Comparison of ENCODE assay signal across 34 cellular contexts in genomic region chrX:13775837-13776236, GRCh38. TPM values are rescaled to one million over a fixed set of nuclear protein-coding genes. Genes with fewer than 3 reads are reported as not detected.
"Had no signal": no experiment of that assay in that cellular context is flagged by ENCODE, and none has a peak within 500 bp of the region (broad histone marks: within the 10 kb centered on the region; RNA-seq: fewer than 3 reads in every experiment).

No MANE protein-coding gene starts in this region.

- H3K9me3 Mint-ChIP-seq: activated B cell treated with CpG ODN at 0.5 μM for 24 hours; activated naive CD4-positive, alpha-beta T cell treated with anti-CD3 and anti-CD28 coated beads for 36 hours; activated naive CD4-positive, alpha-beta T cell treated with anti-CD3 and anti-CD28 coated beads, Interleukin-2, amount 50 U/mL, for 24 hours; activated naive CD8-positive, alpha-beta T cell treated with anti-CD3 and anti-CD28 coated beads for 36 hours; activated naive CD8-positive, alpha-beta T cell treated with anti-CD3 and anti-CD28 coated beads, Interleukin-2, amount 50 U/mL, for 24 hours; activated T-helper 1 cell treated with anti-CD3 and anti-CD28 coated beads, Interleukin-12 subunit alpha, Interleukin-12 subunit beta, Interleukin-2, Interleukin-4 antibody, amounts not matched to agents 30 ng/mL and 10 ng/mL and 1 ng/mL, durations not matched to agents 14 hours and 24 hours and 36 hours; activated T-helper 2 cell treated with anti-CD3 and anti-CD28 coated beads, Interferon-gamma antibody, Interleukin-2, Interleukin-4, amounts not matched to agents 10 μg/mL and 5 μg/mL and 100 μg/mL, durations not matched to agents 14 hours and 24 hours and 36 hours; dendritic cell treated with granulocyte-macrophage colony-stimulating factor and Interleukin-4, amounts not matched to agents 40 ng/mL and 50 ng/mL, for 4 days; effector memory CD8-positive, alpha-beta T cell had no signal

- H3K27me3 ChIP-seq: adrenal gland, body of pancreas, esophagus squamous epithelium had no signal

- H3K27ac Mint-ChIP-seq: activated B cell treated with CpG ODN at 0.5 μM for 24 hours; activated CD8-positive, alpha-beta memory T cell treated with anti-CD3 and anti-CD28 coated beads, Interleukin-2, amount 10 ng/mL, durations not matched to agents 7 days and 5 days; activated CD8-positive, alpha-beta T cell treated with anti-CD3 and anti-CD28 coated beads, Interleukin-2, amount 10 ng/mL, durations not matched to agents 7 days and 5 days; activated naive CD4-positive, alpha-beta T cell treated with anti-CD3 and anti-CD28 coated beads for 36 hours; activated naive CD4-positive, alpha-beta T cell treated with anti-CD3 and anti-CD28 coated beads, Interleukin-2, amount 50 U/mL, for 24 hours; activated naive CD8-positive, alpha-beta T cell treated with anti-CD3 and anti-CD28 coated beads for 36 hours; activated naive CD8-positive, alpha-beta T cell treated with anti-CD3 and anti-CD28 coated beads, Interleukin-2, amount 50 U/mL, for 24 hours; activated T-helper 1 cell treated with anti-CD3 and anti-CD28 coated beads, Interleukin-12 subunit alpha, Interleukin-12 subunit beta, Interleukin-2, Interleukin-4 antibody, amounts not matched to agents 30 ng/mL and 10 ng/mL and 1 ng/mL, durations not matched to agents 14 hours and 24 hours and 36 hours; activated T-helper 2 cell treated with anti-CD3 and anti-CD28 coated beads, Interferon-gamma antibody, Interleukin-2, Interleukin-4, amounts not matched to agents 10 μg/mL and 5 μg/mL and 100 μg/mL, durations not matched to agents 14 hours and 24 hours and 36 hours; dendritic cell treated with granulocyte-macrophage colony-stimulating factor and Interleukin-4, amounts not matched to agents 40 ng/mL and 50 ng/mL, for 4 days had no signal

- H3K4me1 Mint-ChIP-seq: activated B cell treated with CpG ODN at 0.5 μM for 24 hours had no signal

- H3K27ac ChIP-seq: adrenal gland, body of pancreas, coronary artery, epithelial cell of prostate, esophagus squamous epithelium had no signal

- H3K36me3 Mint-ChIP-seq: activated naive CD4-positive, alpha-beta T cell treated with anti-CD3 and anti-CD28 coated beads, Interleukin-2, amount 50 U/mL, for 24 hours; activated naive CD8-positive, alpha-beta T cell treated with anti-CD3 and anti-CD28 coated beads for 36 hours had no signal

- H3K9me3 ChIP-seq: adrenal gland, body of pancreas, esophagus squamous epithelium had no signal

- DNase-seq: activated B cell treated with CpG ODN at 0.5 μM for 24 hours; activated CD4-positive, alpha-beta T cell treated with anti-CD3 and anti-CD28 coated beads for 48 hours; activated CD4-positive, alpha-beta T cell treated with anti-CD3 and anti-CD28 coated beads, Interleukin-2, amount 50 U/mL, for 1 hour; activated CD4-positive, alpha-beta T cell treated with anti-CD3 and anti-CD28 coated beads, Interleukin-2, amount 50 U/mL, for 48 hours; activated CD8-positive, alpha-beta memory T cell treated with anti-CD3 and anti-CD28 coated beads, Interleukin-2, amount 10 ng/mL, durations not matched to agents 7 days and 5 days; activated CD8-positive, alpha-beta memory T cell treated with anti-CD3 and anti-CD28 coated beads, Interleukin-2, amount 50 U/mL, for 4 hours; activated CD8-positive, alpha-beta T cell treated with anti-CD3 and anti-CD28 coated beads, Interleukin-2, amount 10 ng/mL, durations not matched to agents 7 days and 5 days; activated effector memory CD4-positive, alpha-beta T cell treated with anti-CD3 and anti-CD28 coated beads, Interleukin-2, amount 50 U/mL, for 16 hours; activated naive CD4-positive, alpha-beta T cell treated with anti-CD3 and anti-CD28 coated beads for 36 hours; activated naive CD8-positive, alpha-beta T cell treated with anti-CD3 and anti-CD28 coated beads for 36 hours; activated naive CD8-positive, alpha-beta T cell treated with anti-CD3 and anti-CD28 coated beads, Interleukin-2, amount 50 U/mL, for 24 hours; activated T-cell treated with anti-CD3 and anti-CD28 coated beads, Interleukin-2, amount 50 U/mL, for 1 hour; activated T-cell treated with anti-CD3 and anti-CD28 coated beads, Interleukin-2, amount 50 U/mL, for 48 hours; adrenal gland; amygdala; aorta; body of pancreas; central memory CD4-positive, alpha-beta T cell; cerebellar nuclear complex; effector CD4-positive, alpha-beta T cell; effector memory CD8-positive, alpha-beta T cell; esophagus squamous epithelium; foreskin melanocyte; T-helper 2 cell; WERI-Rb-1 had no signal

- H3K4me3 Mint-ChIP-seq: activated B cell treated with CpG ODN at 0.5 μM for 24 hours; activated CD8-positive, alpha-beta memory T cell treated with anti-CD3 and anti-CD28 coated beads, Interleukin-2, amount 10 ng/mL, durations not matched to agents 7 days and 5 days; activated CD8-positive, alpha-beta T cell treated with anti-CD3 and anti-CD28 coated beads, Interleukin-2, amount 10 ng/mL, durations not matched to agents 7 days and 5 days; activated naive CD4-positive, alpha-beta T cell treated with anti-CD3 and anti-CD28 coated beads for 36 hours; activated naive CD4-positive, alpha-beta T cell treated with anti-CD3 and anti-CD28 coated beads, Interleukin-2, amount 50 U/mL, for 24 hours; activated naive CD8-positive, alpha-beta T cell treated with anti-CD3 and anti-CD28 coated beads for 36 hours; activated naive CD8-positive, alpha-beta T cell treated with anti-CD3 and anti-CD28 coated beads, Interleukin-2, amount 50 U/mL, for 24 hours; activated T-helper 1 cell treated with anti-CD3 and anti-CD28 coated beads, Interleukin-12 subunit alpha, Interleukin-12 subunit beta, Interleukin-2, Interleukin-4 antibody, amounts not matched to agents 30 ng/mL and 10 ng/mL and 1 ng/mL, durations not matched to agents 14 hours and 24 hours and 36 hours; dendritic cell treated with granulocyte-macrophage colony-stimulating factor and Interleukin-4, amounts not matched to agents 40 ng/mL and 50 ng/mL, for 4 days; effector memory CD8-positive, alpha-beta T cell had no signal

- ATAC-seq: activated CD4-positive, CD25-positive, alpha-beta regulatory T cell treated with anti-CD3 and anti-CD28 coated beads, Interleukin-2, amount 50 U/mL, for 24 hours; activated CD8-positive, alpha-beta memory T cell treated with anti-CD3 and anti-CD28 coated beads, Interleukin-2, amount 10 ng/mL, durations not matched to agents 7 days and 5 days; activated CD8-positive, alpha-beta T cell treated with anti-CD3 and anti-CD28 coated beads, Interleukin-2, amount 10 ng/mL, durations not matched to agents 7 days and 5 days; activated naive CD8-positive, alpha-beta T cell treated with anti-CD3 and anti-CD28 coated beads, Interleukin-2, amount 50 U/mL, for 24 hours; body of pancreas; effector memory CD8-positive, alpha-beta T cell had no signal

- H3K36me3 ChIP-seq: adrenal gland had no signal

- H3K4me3 ChIP-seq: adrenal gland, body of pancreas, coronary artery, esophagus squamous epithelium had no signal

- H3K27me3 Mint-ChIP-seq: activated B cell treated with CpG ODN at 0.5 μM for 24 hours; activated CD8-positive, alpha-beta memory T cell treated with anti-CD3 and anti-CD28 coated beads, Interleukin-2, amount 10 ng/mL, durations not matched to agents 7 days and 5 days; activated naive CD4-positive, alpha-beta T cell treated with anti-CD3 and anti-CD28 coated beads, Interleukin-2, amount 50 U/mL, for 24 hours; activated naive CD8-positive, alpha-beta T cell treated with anti-CD3 and anti-CD28 coated beads for 36 hours; activated naive CD8-positive, alpha-beta T cell treated with anti-CD3 and anti-CD28 coated beads, Interleukin-2, amount 50 U/mL, for 24 hours; dendritic cell treated with granulocyte-macrophage colony-stimulating factor and Interleukin-4, amounts not matched to agents 40 ng/mL and 50 ng/mL, for 4 days; effector memory CD8-positive, alpha-beta T cell had no signal

- H3K4me1 ChIP-seq: adrenal gland, body of pancreas, esophagus squamous epithelium had no signal

RNA-seq across cellular contexts. Expression of gene GPM6B, which starts 41.1 kb away (rescaled TPM):
- total RNA-seq: activated B cell treated with CpG ODN at 0.5 μM for 24 hours; activated CD8-positive, alpha-beta memory T cell treated with anti-CD3 and anti-CD28 coated beads for 36 hours; activated CD8-positive, alpha-beta memory T cell treated with anti-CD3 and anti-CD28 coated beads, Interleukin-2, amount 10 ng/mL, durations not matched to agents 7 days and 5 days; activated CD8-positive, alpha-beta T cell treated with anti-CD3 and anti-CD28 coated beads, Interleukin-2, amount 10 ng/mL, durations not matched to agents 7 days and 5 days; activated naive CD4-positive, alpha-beta T cell treated with anti-CD3 and anti-CD28 coated beads for 36 hours; activated naive CD8-positive, alpha-beta T cell treated with anti-CD3 and anti-CD28 coated beads for 36 hours; activated T-helper 1 cell treated with anti-CD3 and anti-CD28 coated beads, Interleukin-12 subunit alpha, Interleukin-12 subunit beta, Interleukin-2, Interleukin-4 antibody, amounts not matched to agents 30 ng/mL and 10 ng/mL and 1 ng/mL, durations not matched to agents 14 hours and 24 hours and 36 hours; activated T-helper 2 cell treated with anti-CD3 and anti-CD28 coated beads, Interferon-gamma antibody, Interleukin-2, Interleukin-4, amounts not matched to agents 10 μg/mL and 5 μg/mL and 100 μg/mL, durations not matched to agents 14 hours and 24 hours and 36 hours; T-helper 1 cell treated with Interleukin-12 subunit alpha and Interleukin-12 subunit beta and Interleukin-4 antibody, amounts not matched to agents 30 ng/mL and 1 ng/mL, for 36 hours had no signal
